In the genomic region with DNA sequence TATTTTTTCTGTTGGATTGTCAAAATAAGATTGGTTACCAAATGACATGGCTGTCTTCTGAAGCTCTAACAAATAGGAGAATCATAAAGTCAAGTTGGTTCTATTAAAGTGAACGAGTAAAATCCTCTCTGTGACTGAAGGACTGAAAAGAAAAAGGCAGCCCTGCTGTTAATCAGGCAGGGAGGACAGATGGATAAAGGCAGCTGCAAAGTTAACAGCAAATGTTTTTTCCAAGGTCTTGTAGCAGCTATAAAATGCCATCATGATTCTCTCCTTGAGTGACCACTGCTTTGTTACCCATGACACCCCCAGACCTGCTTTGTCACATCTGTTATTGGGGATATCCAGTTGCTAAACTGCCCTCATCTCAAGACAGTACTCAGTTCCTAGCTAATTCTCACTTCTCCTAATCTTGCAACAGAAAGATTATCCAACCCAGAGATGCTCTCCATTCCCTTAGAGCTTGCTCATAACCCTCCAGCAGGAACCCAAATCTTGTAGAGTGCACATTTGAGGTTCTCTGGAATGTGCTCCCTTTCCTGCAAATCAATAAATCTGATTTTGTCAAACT, we compare ENCODE assay signal across 16 cellular contexts.
DNase-seq lines count a peak whose midpoint lies in the region; ATAC-seq and TF ChIP-seq lines count a peak whose summit lies in the region.
"Had no signal": no experiment of that assay in that cellular context is flagged by ENCODE, and none has a peak within 500 bp of the region (broad histone marks: within the 10 kb centered on the region; RNA-seq: fewer than 3 reads in every experiment).

No MANE protein-coding gene starts in this region.

- ATAC-seq in GM18498 (IDR thresholded peaks at IDR 0.05; ENCODE audit: unreplicated experiment) (peak; percentile 44), HG02623 (IDR thresholded peaks at IDR 0.05; ENCODE audit: unreplicated experiment) (peak; percentile 37), GM21526 (IDR thresholded peaks at IDR 0.05; ENCODE audit: low FRiP score, unreplicated experiment) (no peak)
- ATAC-seq: Panc1 had no signal

- H3K4me1 ChIP-seq in parathyroid adenoma (peaks cover 18% of the 10 kb centered on the region), hepatocyte (ENCODE audit: insufficient read depth) (no peaks in the 10 kb centered on the region)
- H3K4me1 ChIP-seq: transverse colon had no signal

- H3K36me3 ChIP-seq in parathyroid adenoma (ENCODE audit: control insufficient read depth, insufficient read depth, low read length) (no peaks in the 10 kb centered on the region), hepatocyte (replicated peaks; ENCODE audit: insufficient read depth, low read depth) (no peaks in the 10 kb centered on the region)
- H3K36me3 ChIP-seq: BLaER1 treated with 17β-estradiol and CSF1 and Interleukin-3, amounts not matched to agents 10 nM and 100 nM; cardiac muscle cell; transverse colon had no signal

- WGBS in hepatocyte (ENCODE audit: low lambda C conversion rate, missing lambda C conversion rate) = 54% methylated on average over 1 of the region's 1 CpG

- no peak overlapping the region for H3K9ac ChIP-seq in parathyroid adenoma
- H3K9ac ChIP-seq: BLaER1 treated with 17β-estradiol and CSF1 and Interleukin-3, amounts not matched to agents 10 nM and 100 nM had no signal

- no peak for TF ChIP-seq CTCF in VCaP (conservative IDR thresholded peaks at IDR 0.05)
- TF ChIP-seq CTCF in parathyroid adenoma (IDR thresholded peaks at IDR 0.05) = no peak
- TF ChIP-seq CTCF in hepatocyte (IDR thresholded peaks at IDR 0.05; ENCODE audit: poor library complexity) = no peak

- no peaks in the 10 kb centered on the region for H3K9me3 ChIP-seq in parathyroid adenoma (ENCODE audit: control insufficient read depth, low read length)
- H3K9me3 ChIP-seq in hepatocyte (ENCODE audit: low read depth) = no peaks in the 10 kb centered on the region
- H3K9me3 ChIP-seq: transverse colon had no signal

- DNase-seq in NCI-H187 treated with DMSO at 0.1 percent for 48 hours (lab: John Stamatoyannopoulos, UW) (no peak), hepatocyte (ENCODE audit: low spot score) (no peak)
- DNase-seq: activated CD4-positive, alpha-beta T cell treated with anti-CD3 and anti-CD28 coated beads, Interleukin-2, amount 50 U/mL, for 48 hours; activated T-cell treated with anti-CD3 and anti-CD28 coated beads, Interleukin-2, amount 50 U/mL, for 48 hours; midbrain; stimulated activated CD4-positive, alpha-beta T cell treated with anti-CD3 and anti-CD28 coated beads, Interleukin-4, amount 100 ng/mL, for 24 hours; stimulated activated CD8-positive, alpha-beta memory T cell treated with anti-CD3 and anti-CD28 coated beads, Interleukin-4, amount 100 ng/mL, for 48 hours; transverse colon had no signal

- H3K27ac ChIP-seq in VCaP (peak overlapping the region; percentile 70), parathyroid adenoma (peak overlapping the region; percentile 64), hepatocyte (no peak overlapping the region)
- H3K27ac ChIP-seq: BLaER1 treated with 17β-estradiol and CSF1 and Interleukin-3, amounts not matched to agents 10 nM and 100 nM; cardiac muscle cell; transverse colon had no signal

- H3K27me3 ChIP-seq in parathyroid adenoma (ENCODE audit: control insufficient read depth, insufficient read depth, low read length) (no peaks in the 10 kb centered on the region), hepatocyte (no peaks in the 10 kb centered on the region)
- H3K27me3 ChIP-seq: BLaER1 treated with 17β-estradiol and CSF1 and Interleukin-3, amounts not matched to agents 10 nM and 100 nM; cardiac muscle cell; transverse colon had no signal

- H3K9me2 ChIP-seq in hepatocyte (replicated peaks; ENCODE audit: insufficient read depth) = no peaks in the 10 kb centered on the region

- H3K79me2 ChIP-seq in parathyroid adenoma (no peaks in the 10 kb centered on the region), hepatocyte (no peaks in the 10 kb centered on the region)

- H3K4me2 ChIP-seq in parathyroid adenoma (ENCODE audit: low read length) = no peak overlapping the region
- H3K4me2 ChIP-seq in hepatocyte = no peak overlapping the region

- H2AFZ ChIP-seq in parathyroid adenoma = peak overlapping the region; percentile 1
- H2AFZ ChIP-seq in hepatocyte = no peak overlapping the region

- H4K20me1 ChIP-seq in hepatocyte (ENCODE audit: insufficient read depth, poor library complexity, severe bottlenecking) = no peaks in the 10 kb centered on the region
- H4K20me1 ChIP-seq: BLaER1 treated with 17β-estradiol and CSF1 and Interleukin-3, amounts not matched to agents 10 nM and 100 nM had no signal

- H3K4me3 ChIP-seq in parathyroid adenoma (ENCODE audit: low read depth, low read length) (no peak overlapping the region), hepatocyte (no peak overlapping the region)
- H3K4me3 ChIP-seq: BLaER1 treated with 17β-estradiol and CSF1 and Interleukin-3, amounts not matched to agents 10 nM and 100 nM; cardiac muscle cell; transverse colon had no signal
